In genomic region chr7:135853008-135853407, GRCh38 we compare ENCODE assay signal across 16 cellular contexts.
DNase-seq lines count a peak whose midpoint lies in the region; ATAC-seq, FAIRE-seq and TF ChIP-seq lines count a peak whose summit lies in the region.
"Had no signal": no experiment of that assay in that cellular context is flagged by ENCODE, and none has a peak within 500 bp of the region (broad histone marks: within the 10 kb centered on the region; RNA-seq: fewer than 3 reads in every experiment).

No MANE protein-coding gene starts in this region.

- H3K4me3 ChIP-seq in HepG2 (replicated peaks in 1 of 3; ENCODE audit: insufficient read depth in 1 of 3, low read depth in 2 of 3, low read length in 3 of 3), result no peak overlapping the region
- H3K4me3 ChIP-seq in right lobe of liver, result no peak overlapping the region
- H3K4me3 ChIP-seq in smooth muscle cell, result no peak overlapping the region

- no peaks in the 10 kb centered on the region for H3K79me2 ChIP-seq in HepG2 (ENCODE audit: insufficient read depth, low read length)
- no peaks in the 10 kb centered on the region for H3K79me2 ChIP-seq in smooth muscle cell (ENCODE audit: low read depth)

- TF ChIP-seq CTCF in HepG2 (CRISPR knock-in tag; IDR thresholded peaks at IDR 0.05) (no peak), right lobe of liver (IDR thresholded peaks at IDR 0.05) (no peak), smooth muscle cell (IDR thresholded peaks at IDR 0.05; ENCODE audit: borderline replicate concordance, insufficient read depth, poor library complexity, severe bottlenecking) (no peak)

- TF ChIP-seq EP300 in HepG2 (IDR thresholded peaks at IDR 0.05; ENCODE audit: low read depth in 2 of 2, low read length in 2 of 2) (no peak), HepG2 (CRISPR knock-in tag; IDR thresholded peaks at IDR 0.05; ENCODE audit: borderline replicate concordance) (no peak)

- H3K27me3 ChIP-seq in HepG2 (ENCODE audit: control insufficient read depth in 1 of 2, insufficient read depth in 2 of 2, low read length in 2 of 2) (no peaks in the 10 kb centered on the region), right lobe of liver (no peaks in the 10 kb centered on the region), smooth muscle cell (ENCODE audit: low read depth) (no peaks in the 10 kb centered on the region)

- H3K4me2 ChIP-seq in HepG2 (ENCODE audit: low read depth, low read length) (no peak overlapping the region), smooth muscle cell (no peak overlapping the region)

- POLR2A ChIA-PET in HepG2 (lab: Yijun Ruan, JAX), result no interaction called here

- no peak overlapping the region for H3K27ac ChIP-seq in HepG2 (ENCODE audit: extremely low read length, insufficient read depth, low read length)
- no peak overlapping the region for H3K27ac ChIP-seq in right lobe of liver
- peak overlapping the region; percentile 19 for H3K27ac ChIP-seq in epithelial cell of prostate
- peak overlapping the region; percentile 43 for H3K27ac ChIP-seq in smooth muscle cell (ENCODE audit: low read depth)
- H3K27ac ChIP-seq: HL-60 had no signal

- H2AFZ ChIP-seq in HepG2 (ENCODE audit: low read length) (no peak overlapping the region), smooth muscle cell (ENCODE audit: low read depth) (no peak overlapping the region)

- DNase-seq in HepG2 (ENCODE audit: low spot score) (no peak), right lobe of liver (no peak), epithelial cell of prostate (ENCODE audit: low read depth, low spot score) (no peak), smooth muscle cell (lab: John Stamatoyannopoulos, UW; ENCODE audit: unreplicated experiment) (no peak), 8988T (no peak)
- DNase-seq: C1 segment of cervical spinal cord; Calu3; CD4-positive, alpha-beta T cell; DMS 273 treated with DMSO at 0.1 percent for 48 hours; DMS79; HCEC 1CT had no signal

- H3K4me1 ChIP-seq in HepG2 (ENCODE audit: insufficient read depth, low read length) (no peaks in the 10 kb centered on the region), right lobe of liver (no peaks in the 10 kb centered on the region), smooth muscle cell (ENCODE audit: low read depth) (peaks cover 6% of the 10 kb centered on the region)

- TF ChIP-seq POLR2A in HepG2 (IDR thresholded peaks at IDR 0.05; ENCODE audit: insufficient read depth in 1 of 2, low read depth in 2 of 2, low read length in 2 of 2) (no peak), right lobe of liver (IDR thresholded peaks at IDR 0.05) (no peak)

- FAIRE-seq in HepG2 (lab: Jason Lieb, UNC), result no peak
- FAIRE-seq: GM12891, GM19239 had no signal

- no peaks in the 10 kb centered on the region for H3K36me3 ChIP-seq in HepG2 (replicated peaks in 1 of 2; ENCODE audit: control insufficient read depth in 1 of 2, insufficient read depth in 2 of 2, low read length in 2 of 2)
- H3K36me3 ChIP-seq in right lobe of liver, result no peaks in the 10 kb centered on the region
- no peaks in the 10 kb centered on the region for H3K36me3 ChIP-seq in smooth muscle cell (ENCODE audit: low read depth)

- intact Hi-C loops in HepG2 (cut with micrococcal nuclease; ENCODE audit: unreplicated experiment) (no loop called here), right lobe of liver (cut with DNase I) (no loop called here)

- no peak for TF ChIP-seq RAD21 in HepG2 (CRISPR knock-in tag; IDR thresholded peaks at IDR 0.05)

- peaks cover 12% of the 10 kb centered on the region for H3F3A ChIP-seq in smooth muscle cell (ENCODE audit: low read depth)

- ATAC-seq in HepG2, result no peak
- no peak for ATAC-seq in right lobe of liver
- ATAC-seq in GM18511 (IDR thresholded peaks at IDR 0.05; ENCODE audit: unreplicated experiment), result no peak
- no peak for ATAC-seq in GM18907 (IDR thresholded peaks at IDR 0.05; ENCODE audit: unreplicated experiment)

- no TSS peak for BruUV-seq in HepG2 (replicated peaks; lab: Mats Ljungman, UMichigan)

- under 1% methylated on average over 3 of the region's 3 CpGs for WGBS in HepG2 (ENCODE audit: low lambda C conversion rate)
- 70% methylated on average over 3 of the region's 3 CpGs for WGBS in right lobe of liver (ENCODE audit: insufficient coverage, low coverage, low lambda C conversion rate, missing lambda C conversion rate)
- 90% methylated on average over 3 of the region's 3 CpGs for WGBS in smooth muscle cell (ENCODE audit: low lambda C conversion rate)

- no peaks in the 10 kb centered on the region for H3K9me3 ChIP-seq in HepG2 (ENCODE audit: low read length)
- H3K9me3 ChIP-seq in right lobe of liver, result no peaks in the 10 kb centered on the region
- H3K9me3 ChIP-seq in smooth muscle cell (replicated peaks; ENCODE audit: low read depth), result no peaks in the 10 kb centered on the region

- no peaks in the 10 kb centered on the region for H4K20me1 ChIP-seq in HepG2 (ENCODE audit: insufficient read depth, low read length)
- H4K20me1 ChIP-seq in smooth muscle cell (ENCODE audit: low read depth), result peaks cover 5% of the 10 kb centered on the region

- in situ Hi-C loops in HepG2 (cut with HindIII; ENCODE audit: extremely low pct_ligation_motif_present, low pct_unique_long_range_greater_than_20kb), result no loop called here

- H3K9ac ChIP-seq in HepG2 (ENCODE audit: insufficient read depth, low read depth, low read length) (no peak overlapping the region), smooth muscle cell (ENCODE audit: low read depth) (no peak overlapping the region)

- CTCF ChIA-PET in HepG2 (lab: Yijun Ruan, JAX; ENCODE audit: low intra/inter-chr PET ratio, low total read pairs), result no interaction called here

TF ChIP-seq in HepG2, 621 proteins besides CTCF, POLR2A, EP300 and RAD21:
- TF ChIP-seq RAD51 (IDR thresholded peaks at IDR 0.05; ENCODE audit: borderline replicate concordance) (peak; percentile 80), HDAC6 (IDR thresholded peaks at IDR 0.05; ENCODE audit: low read depth, low read length) (no peak), SRY (CRISPR knock-in tag; IDR thresholded peaks at IDR 0.05) (no peak), ZFP90 (CRISPR knock-in tag; IDR thresholded peaks at IDR 0.05; ENCODE audit: borderline replicate concordance) (no peak), NR3C1 (CRISPR knock-in tag; IDR thresholded peaks at IDR 0.05) (no peak)
- TF ChIP-seq, protein P1, sequence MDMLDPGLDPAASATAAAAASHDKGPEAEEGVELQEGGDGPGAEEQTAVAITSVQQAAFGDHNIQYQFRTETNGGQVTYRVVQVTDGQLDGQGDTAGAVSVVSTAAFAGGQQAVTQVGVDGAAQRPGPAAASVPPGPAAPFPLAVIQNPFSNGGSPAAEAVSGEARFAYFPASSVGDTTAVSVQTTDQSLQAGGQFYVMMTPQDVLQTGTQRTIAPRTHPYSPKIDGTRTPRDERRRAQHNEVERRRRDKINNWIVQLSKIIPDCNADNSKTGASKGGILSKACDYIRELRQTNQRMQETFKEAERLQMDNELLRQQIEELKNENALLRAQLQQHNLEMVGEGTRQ (IDR thresholded peaks at IDR 0.05; ENCODE audit: low read depth, low read length), result peak; percentile 67
- TF ChIP-seq, protein P1 (CRISPR knock-in tag; IDR thresholded peaks at IDR 0.05; ENCODE audit: borderline replicate concordance), result no peak

Comparison
In these comparisons a context has a peak if more than half of its experiments do, and no peak if none do; other contexts are left out.
1. H3K27ac ChIP-seq: peak in epithelial cell of prostate (single experiment) and smooth muscle cell (single experiment); none in HepG2 (single experiment) and right lobe of liver (0 of 3).